1 cellular context compared by ENCODE assay signal in genomic region chr15:44286814-44287555, GRCh38.
TF ChIP-seq lines count a peak whose summit lies in the region.

No MANE protein-coding gene starts in this region.

TF ChIP-seq in GM23338, 12 proteins besides CTCF, POLR2A, EP300 and RAD21 (continued from another document):
- TF ChIP-seq REST (IDR thresholded peaks at IDR 0.05; ENCODE audit: unreplicated experiment), result no peak
- no peak for TF ChIP-seq ZNF331 (CRISPR knock-in tag; IDR thresholded peaks at IDR 0.05; ENCODE audit: low read depth)
